In genomic region chr2:216478151-216478550, GRCh38 we compare ENCODE assay signal across 10 cellular contexts. TPM values are rescaled to one million over a fixed set of nuclear protein-coding genes. Genes with fewer than 3 reads are reported as not detected.
A peak's percentile ranks its signal among the peaks of the same experiment; 100 is the strongest.
DNase-seq lines count a peak whose midpoint lies in the region; ATAC-seq, FAIRE-seq and TF ChIP-seq lines count a peak whose summit lies in the region.
"Had no signal": no experiment of that assay in that cellular context is flagged by ENCODE, and none has a peak within 500 bp of the region (broad histone marks: within the 10 kb centered on the region; RNA-seq: fewer than 3 reads in every experiment).

No MANE protein-coding gene starts in this region.

- DNase-seq in NCI-H226 (peak; percentile 71), renal cortical epithelial cell (ENCODE audit: low read depth) (peak; percentile 90), T-helper 1 cell (no peak), GM19239 (ENCODE audit: insufficient read length, low spot score) (no peak), sigmoid colon (no peak), suprapubic skin (ENCODE audit: low spot score in 2 of 2) (no peak)
- DNase-seq: activated CD4-positive, alpha-beta T cell treated with anti-CD3 and anti-CD28 coated beads, Interleukin-2, amount 10 ng/mL, durations not matched to agents 7 days and 5 days had no signal

- no peaks in the 10 kb centered on the region for H3K4me1 ChIP-seq in sigmoid colon
- H3K4me1 ChIP-seq in suprapubic skin: peaks cover 7% of the 10 kb centered on the region
- H3K4me1 ChIP-seq: neural progenitor cell had no signal

- TF ChIP-seq POLR2A in sigmoid colon (IDR thresholded peaks at IDR 0.05): no peak
- no peak for TF ChIP-seq POLR2A in suprapubic skin (IDR thresholded peaks at IDR 0.05)

- intact Hi-C loops in sigmoid colon (cut with DNase I): no loop called here

- H3K36me3 ChIP-seq in sigmoid colon: peaks cover 8 to 69% (median 31%) of the 10 kb centered on the region in 4 donors
- H3K36me3 ChIP-seq in suprapubic skin: peaks cover 61% of the 10 kb centered on the region
- H3K36me3 ChIP-seq: neural progenitor cell had no signal

- H3K27ac ChIP-seq in sigmoid colon: no peak overlapping the region
- no peak overlapping the region for H3K27ac ChIP-seq in suprapubic skin
- H3K27ac ChIP-seq: neural progenitor cell had no signal

- TF ChIP-seq EP300 in sigmoid colon (IDR thresholded peaks at IDR 0.05) (no peak), suprapubic skin (IDR thresholded peaks at IDR 0.05) (no peak)

- H3K9me3 ChIP-seq in sigmoid colon (no peaks in the 10 kb centered on the region), suprapubic skin (no peaks in the 10 kb centered on the region)

- H3K27me3 ChIP-seq in sigmoid colon: no peaks in the 10 kb centered on the region
- H3K27me3 ChIP-seq in suprapubic skin: no peaks in the 10 kb centered on the region
- H3K27me3 ChIP-seq: neural progenitor cell had no signal

- ATAC-seq in GM19043 (IDR thresholded peaks at IDR 0.05; ENCODE audit: low read depth, unreplicated experiment) (peak; percentile 39), esophagus mucosa (peak; percentile 88)

- WGBS in sigmoid colon, 2 donors: 88 to 92% methylated on average over 3 of the region's 3 CpGs
- 47% methylated on average over 3 of the region's 3 CpGs for WGBS in suprapubic skin

- FAIRE-seq in GM19239 (lab: Jason Lieb, UNC): no peak

- H3K4me3 ChIP-seq in sigmoid colon (no peak overlapping the region), suprapubic skin (no peak overlapping the region)
- H3K4me3 ChIP-seq: neural progenitor cell had no signal

- TF ChIP-seq CTCF in sigmoid colon (IDR thresholded peaks at IDR 0.05) (no peak), suprapubic skin (IDR thresholded peaks at IDR 0.05) (no peak)

RNA-seq across cellular contexts. Expression of gene RPL37A, which starts 20.5 kb away (rescaled TPM):
- 2,683 TPM for total RNA-seq in esophagus mucosa
- 749 and 1,158 TPM in 2 replicates for total RNA-seq in renal cortical epithelial cell
- total RNA-seq in sigmoid colon: 1,000 to 10,000 TPM in 3 of 4 donors, 100 to 1,000 TPM in 1; 991 to 2,007 (median 1,382) TPM
- 1,000 to 10,000 TPM; 3,342 to 6,789 (median 3,480) TPM for polyA plus RNA-seq in sigmoid colon
- total RNA-seq in suprapubic skin: 1,000 to 10,000 TPM in 3 of 4 donors, 100 to 1,000 TPM in 1; 892 to 2,420 (median 2,172) TPM

Comparison
In these comparisons a context has a peak if more than half of its experiments do, and no peak if none do; other contexts are left out.
1. DNase-seq: peak in NCI-H226 (single experiment) and renal cortical epithelial cell (single experiment); none in T-helper 1 cell (0 of 5), GM19239 (single experiment), sigmoid colon (single experiment) and suprapubic skin (0 of 2).